Comparison of ENCODE assay signal across 1 cellular context in the genomic region with DNA sequence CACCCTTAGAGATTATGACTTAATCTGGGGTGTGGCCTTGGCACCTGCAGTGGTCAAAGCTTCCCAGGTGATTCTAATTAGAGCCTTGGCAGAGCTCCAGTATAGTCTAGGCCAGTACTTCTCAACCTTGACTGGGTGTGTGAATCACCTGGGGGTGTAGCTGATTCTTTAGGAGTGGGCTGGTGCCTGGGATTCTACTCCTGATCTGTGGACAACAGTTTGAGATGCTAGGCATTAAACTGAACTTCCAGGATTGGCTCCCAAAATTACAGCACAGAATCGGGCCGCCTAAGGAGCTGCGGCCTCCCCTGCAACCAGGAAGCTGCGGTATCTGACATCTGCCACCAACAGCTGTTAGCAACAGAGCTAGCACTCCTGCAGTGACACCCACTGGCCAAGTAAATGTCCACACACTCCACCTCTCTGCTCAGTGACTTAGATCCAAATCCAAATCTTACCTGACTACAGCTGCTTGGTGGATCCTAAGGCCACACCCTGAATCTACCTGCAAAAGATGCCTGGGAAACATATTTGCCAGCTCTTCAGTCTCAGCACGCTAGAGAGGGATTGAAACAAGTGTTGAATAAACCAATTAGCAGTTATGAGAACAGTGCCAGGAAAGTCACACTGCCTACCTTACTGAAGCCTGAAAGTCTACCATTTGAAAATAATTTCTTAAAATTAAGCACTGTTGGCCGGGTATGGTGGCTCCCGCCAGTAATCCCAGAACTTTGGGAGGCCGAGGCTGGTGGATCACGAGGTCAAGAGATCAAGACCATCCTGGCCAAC.
TF ChIP-seq lines count a peak whose summit lies in the region.

No MANE protein-coding gene starts in this region.

TF ChIP-seq in SK-N-SH, 30 proteins besides CTCF, POLR2A, EP300 and RAD21 (continued from another document):
- TF ChIP-seq MXI1 (IDR thresholded peaks at IDR 0.05; ENCODE audit: low read depth, low read length), result no peak
- TF ChIP-seq FOXM1 (IDR thresholded peaks at IDR 0.05; ENCODE audit: low read depth), result no peak
- TF ChIP-seq GABPA (IDR thresholded peaks at IDR 0.05; ENCODE audit: low read depth), result no peak
- TF ChIP-seq EZH2phosphoT487 (IDR thresholded peaks at IDR 0.05; ENCODE audit: borderline replicate concordance, low read depth), result no peak
- TF ChIP-seq MAX (IDR thresholded peaks at IDR 0.05; ENCODE audit: low read depth), result no peak
- TF ChIP-seq, protein P1, sequence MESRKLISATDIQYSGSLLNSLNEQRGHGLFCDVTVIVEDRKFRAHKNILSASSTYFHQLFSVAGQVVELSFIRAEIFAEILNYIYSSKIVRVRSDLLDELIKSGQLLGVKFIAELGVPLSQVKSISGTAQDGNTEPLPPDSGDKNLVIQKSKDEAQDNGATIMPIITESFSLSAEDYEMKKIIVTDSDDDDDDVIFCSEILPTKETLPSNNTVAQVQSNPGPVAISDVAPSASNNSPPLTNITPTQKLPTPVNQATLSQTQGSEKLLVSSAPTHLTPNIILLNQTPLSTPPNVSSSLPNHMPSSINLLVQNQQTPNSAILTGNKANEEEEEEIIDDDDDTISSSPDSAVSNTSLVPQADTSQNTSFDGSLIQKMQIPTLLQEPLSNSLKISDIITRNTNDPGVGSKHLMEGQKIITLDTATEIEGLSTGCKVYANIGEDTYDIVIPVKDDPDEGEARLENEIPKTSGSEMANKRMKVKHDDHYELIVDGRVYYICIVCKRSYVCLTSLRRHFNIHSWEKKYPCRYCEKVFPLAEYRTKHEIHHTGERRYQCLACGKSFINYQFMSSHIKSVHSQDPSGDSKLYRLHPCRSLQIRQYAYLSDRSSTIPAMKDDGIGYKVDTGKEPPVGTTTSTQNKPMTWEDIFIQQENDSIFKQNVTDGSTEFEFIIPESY (IDR thresholded peaks at IDR 0.05; ENCODE audit: borderline replicate concordance, low read depth), result no peak
- TF ChIP-seq FOSL2 (IDR thresholded peaks at IDR 0.05; ENCODE audit: borderline replicate concordance, low read depth), result no peak
